9 cellular contexts compared by ENCODE assay signal in genomic region chr1:39508857-39509305, GRCh38. TPM values are rescaled to one million over a fixed set of nuclear protein-coding genes. Genes with fewer than 3 reads are reported as not detected.
DNase-seq lines count a peak whose midpoint lies in the region; ATAC-seq and TF ChIP-seq lines count a peak whose summit lies in the region.
"Had no signal": no experiment of that assay in that cellular context is flagged by ENCODE, and none has a peak within 500 bp of the region (broad histone marks: within the 10 kb centered on the region; RNA-seq: fewer than 3 reads in every experiment).

No MANE protein-coding gene starts in this region.

- peak overlapping the region; percentile 76 for H3K4me3 Mint-ChIP-seq in T-helper 17 cell
- peak overlapping the region; percentile 82 for H3K4me3 Mint-ChIP-seq in natural killer cell treated with Interleukin-12 subunit alpha and Interleukin-12 subunit beta and Interleukin-15 and Interleukin-18, amount 100 ng/mL, for 72 hours
- H3K4me3 Mint-ChIP-seq in nephron progenitor cell, result no peak overlapping the region

- H3K4me1 Mint-ChIP-seq in T-helper 17 cell, result peaks cover 12% of the 10 kb centered on the region
- H3K4me1 Mint-ChIP-seq in natural killer cell treated with Interleukin-12 subunit alpha and Interleukin-12 subunit beta and Interleukin-15 and Interleukin-18, amount 100 ng/mL, for 72 hours (ENCODE audit: low read depth in 2 of 2), result peaks cover 11 to 14% of the 10 kb centered on the region in 2 donors
- peaks cover 32% of the 10 kb centered on the region for H3K4me1 Mint-ChIP-seq in nephron progenitor cell

- DNase-seq in T-helper 17 cell (no peak), NCI-H1694 treated with DMSO at 0.1 percent for 48 hours (lab: John Stamatoyannopoulos, UW) (no peak), nephron progenitor cell (no peak), NCI-H1048 (lab: John Stamatoyannopoulos, UW) (no peak)
- no peak for DNase-seq in natural killer cell treated with Interleukin-12 subunit alpha and Interleukin-12 subunit beta and Interleukin-15 and Interleukin-18, amount 100 ng/mL, for 72 hours (ENCODE audit: low spot score)
- DNase-seq in activated CD4-positive, alpha-beta T cell treated with anti-CD3 and anti-CD28 coated beads, Interleukin-2, amount 50 U/mL, for 1 hour, result no peak

- peak; percentile 14 for ATAC-seq in GM18505 (IDR thresholded peaks at IDR 0.05; ENCODE audit: unreplicated experiment)
- peak; percentile 15 for ATAC-seq in HG02759 (IDR thresholded peaks at IDR 0.05; ENCODE audit: unreplicated experiment)
- ATAC-seq in T-helper 17 cell, result peak; percentile 13
- ATAC-seq in natural killer cell treated with Interleukin-12 subunit alpha and Interleukin-12 subunit beta and Interleukin-15 and Interleukin-18, amount 100 ng/mL, for 72 hours, result peak; percentile 63 to 77

- H3K36me3 Mint-ChIP-seq in T-helper 17 cell (ENCODE audit: low read depth) (no peaks in the 10 kb centered on the region), nephron progenitor cell (ENCODE audit: low read depth) (no peaks in the 10 kb centered on the region)
- no peaks in the 10 kb centered on the region for H3K36me3 Mint-ChIP-seq in natural killer cell treated with Interleukin-12 subunit alpha and Interleukin-12 subunit beta and Interleukin-15 and Interleukin-18, amount 100 ng/mL, for 72 hours

- H3K27me3 Mint-ChIP-seq in T-helper 17 cell, result peaks cover 8% of the 10 kb centered on the region
- H3K27me3 Mint-ChIP-seq in natural killer cell treated with Interleukin-12 subunit alpha and Interleukin-12 subunit beta and Interleukin-15 and Interleukin-18, amount 100 ng/mL, for 72 hours, result no peaks in the 10 kb centered on the region
- H3K27me3 Mint-ChIP-seq in nephron progenitor cell (ENCODE audit: low read depth, poor library complexity), result peaks cover 24% of the 10 kb centered on the region

- TF ChIP-seq POLR2A in GM18505 (IDR thresholded peaks at IDR 0.05; ENCODE audit: borderline replicate concordance, extremely low read depth, insufficient read depth, insufficient read length), result no peak

- H3K27ac Mint-ChIP-seq in T-helper 17 cell, result peak overlapping the region; percentile 94
- peak overlapping the region; percentile 73 to 84 for H3K27ac Mint-ChIP-seq in natural killer cell treated with Interleukin-12 subunit alpha and Interleukin-12 subunit beta and Interleukin-15 and Interleukin-18, amount 100 ng/mL, for 72 hours
- no peak overlapping the region for H3K27ac Mint-ChIP-seq in nephron progenitor cell

- H3K9me3 Mint-ChIP-seq in natural killer cell treated with Interleukin-12 subunit alpha and Interleukin-12 subunit beta and Interleukin-15 and Interleukin-18, amount 100 ng/mL, for 72 hours, result no peaks in the 10 kb centered on the region
- no peaks in the 10 kb centered on the region for H3K9me3 Mint-ChIP-seq in nephron progenitor cell

- TF ChIP-seq CTCF in nephron progenitor cell (IDR thresholded peaks at IDR 0.05), result no peak

- H3K9me3 ChIP-seq in T-helper 17 cell (ENCODE audit: control insufficient read depth, low read length, poor library complexity, severe bottlenecking), result no peaks in the 10 kb centered on the region
- H3K9me3 ChIP-seq: suprapubic skin had no signal

RNA-seq across cellular contexts. Expression of gene BMP8A, which starts 17.4 kb away (rescaled TPM):
- total RNA-seq in T-helper 17 cell, result under 1 TPM in 1 of 2 donors, not detected in 1; 0.23 TPM
- total RNA-seq in natural killer cell treated with Interleukin-12 subunit alpha and Interleukin-12 subunit beta and Interleukin-15 and Interleukin-18, amount 100 ng/mL, for 72 hours, result under 1 TPM in 1 of 2 donors, not detected in 1; 0.24 TPM

Comparison
In these comparisons a context has a peak if more than half of its experiments do, and no peak if none do; other contexts are left out.
1. ATAC-seq: peak in every context shown above with its lines; median percentile 70 in natural killer cell treated with Interleukin-12 subunit alpha and Interleukin-12 subunit beta and Interleukin-15 and Interleukin-18, amount 100 ng/mL, for 72 hours; 15 in HG02759; 14 in GM18505; 13 in T-helper 17 cell.